20 cellular contexts compared by ENCODE assay signal in genomic region chr16:4358236-4358635, GRCh38. TPM values are rescaled to one million over a fixed set of nuclear protein-coding genes. Genes with fewer than 3 reads are reported as not detected.
DNase-seq lines count a peak whose midpoint lies in the region; ATAC-seq, FAIRE-seq and TF ChIP-seq lines count a peak whose summit lies in the region.
"Had no signal": no experiment of that assay in that cellular context is flagged by ENCODE, and none has a peak within 500 bp of the region (broad histone marks: within the 10 kb centered on the region; RNA-seq: fewer than 3 reads in every experiment).

No MANE protein-coding gene starts in this region.

- H4K20me1 ChIP-seq in K562 (replicated peaks; ENCODE audit: control insufficient read depth, insufficient read depth, low read length): no peaks in the 10 kb centered on the region

- H2BK12ac ChIP-seq in mesenchymal stem cell (ENCODE audit: low read length in 2 of 2): no peak overlapping the region

- no peak overlapping the region for H3K4ac ChIP-seq in mesenchymal stem cell (ENCODE audit: low read depth in 1 of 2, low read length in 2 of 2)

- peaks cover 50% of the 10 kb centered on the region; the same call in 2 of the 3 replicates for H3K36me3 ChIP-seq in K562 (ENCODE audit: control insufficient read depth, insufficient read depth, low read length)
- H3K36me3 ChIP-seq in mesenchymal stem cell (ENCODE audit: control insufficient read depth in 1 of 2, insufficient read depth in 2 of 2, low read depth in 1 of 2, low read length in 2 of 2): peaks cover 5 to 52% of the 10 kb centered on the region in 2 experiments

- H2AFZ ChIP-seq in K562 (ENCODE audit: low read depth, low read length) (no peak overlapping the region), mesenchymal stem cell (ENCODE audit: low read depth, low read length) (no peak overlapping the region)

- TF ChIP-seq EP300 in K562 (IDR thresholded peaks at IDR 0.05; ENCODE audit: low read length): no peak

- H3K9me3 ChIP-seq in K562 (replicated peaks; ENCODE audit: control insufficient read depth, insufficient read depth, low read depth, low read length): no peaks in the 10 kb centered on the region
- no peaks in the 10 kb centered on the region for H3K9me3 ChIP-seq in mesenchymal stem cell (ENCODE audit: control insufficient read depth, low read length)
- H3K9me3 ChIP-seq: Caco-2, MG63, SJCRH30 had no signal

- no peak overlapping the region for H2AK5ac ChIP-seq in mesenchymal stem cell (ENCODE audit: low read length, severe bottlenecking)

- H3K9me1 ChIP-seq in K562 (ENCODE audit: control insufficient read depth, insufficient read depth, low read length): no peaks in the 10 kb centered on the region

- no peaks in the 10 kb centered on the region for H3K9me3 Mint-ChIP-seq in stimulated activated naive B cell treated with anti-CD40 and anti-IgM and Interleukin-4, amounts not matched to agents 10 μg/mL and 1 μg/mL and 100 μg/mL, for 72 hours
- H3K9me3 Mint-ChIP-seq in MCF 10A (ENCODE audit: unreplicated experiment): no peaks in the 10 kb centered on the region
- H3K9me3 Mint-ChIP-seq: CD8-positive, alpha-beta T cell had no signal

- peaks cover 33 to 44% of the 10 kb centered on the region in 2 donors for H3K36me3 Mint-ChIP-seq in stimulated activated naive B cell treated with anti-CD40 and anti-IgM and Interleukin-4, amounts not matched to agents 10 μg/mL and 1 μg/mL and 100 μg/mL, for 72 hours
- peaks cover 16% of the 10 kb centered on the region for H3K36me3 Mint-ChIP-seq in MCF 10A (ENCODE audit: insufficient read depth, unreplicated experiment)

- H3K14ac ChIP-seq in mesenchymal stem cell (ENCODE audit: low read length in 2 of 2): no peak overlapping the region

- H3K4me1 ChIP-seq in K562 (replicated peaks in 1 of 2; ENCODE audit: control insufficient read depth in 2 of 2, insufficient read depth in 2 of 2, low read length in 2 of 2): peaks cover 0 to 43% of the 10 kb centered on the region in 2 experiments; a peak in 2 of 5 replicates
- peaks cover 19% of the 10 kb centered on the region for H3K4me1 ChIP-seq in mesenchymal stem cell (ENCODE audit: control insufficient read depth, insufficient read depth, low read depth, low read length)
- H3K4me1 ChIP-seq: Caco-2, SJCRH30 had no signal

- no peak overlapping the region for H4K8ac ChIP-seq in mesenchymal stem cell (ENCODE audit: low read length)

- no peaks in the 10 kb centered on the region for H3K79me1 ChIP-seq in mesenchymal stem cell (replicated peaks; ENCODE audit: low read length, poor library complexity, severe bottlenecking)

- no peak for FAIRE-seq in K562 (lab: Jason Lieb, UNC)
- FAIRE-seq: GM12892 had no signal

- H3K4me2 ChIP-seq in K562 (ENCODE audit: insufficient read depth, low read length) (no peak overlapping the region), mesenchymal stem cell (ENCODE audit: low read length, poor library complexity, severe bottlenecking) (no peak overlapping the region)

- H3K9ac ChIP-seq in K562 (ENCODE audit: insufficient read depth in 1 of 2, low read depth in 2 of 2, low read length in 2 of 2): peak overlapping the region in 1 of 2 experiments; percentile 50; a peak in 1 of 4 replicates
- H3K9ac ChIP-seq in mesenchymal stem cell (ENCODE audit: low read length): no peak overlapping the region

- H3K23ac ChIP-seq in mesenchymal stem cell (ENCODE audit: low read length in 2 of 2): no peak overlapping the region

- TF ChIP-seq CTCF in RWPE1 (conservative IDR thresholded peaks at IDR 0.05; ENCODE audit: low read depth) (no peak), K562 (IDR thresholded peaks at IDR 0.05 in 2 of 3, conservative IDR thresholded peaks at IDR 0.05 in 1 of 3; ENCODE audit: insufficient read depth in 2 of 3, low read depth in 1 of 3, low read length in 3 of 3) (no peak), MCF 10A (IDR thresholded peaks at IDR 0.05; ENCODE audit: unreplicated experiment) (no peak)

- no peak for ATAC-seq in K562
- ATAC-seq in stimulated activated naive B cell treated with anti-CD40 and anti-IgM and Interleukin-4, amounts not matched to agents 10 μg/mL and 1 μg/mL and 100 μg/mL, for 72 hours (replicated peaks): no peak

- H3K27ac Mint-ChIP-seq in stimulated activated naive B cell treated with anti-CD40 and anti-IgM and Interleukin-4, amounts not matched to agents 10 μg/mL and 1 μg/mL and 100 μg/mL, for 72 hours: peak overlapping the region; percentile 57
- no peak overlapping the region for H3K27ac Mint-ChIP-seq in MCF 10A (ENCODE audit: low read depth, unreplicated experiment)
- H3K27ac Mint-ChIP-seq: CD8-positive, alpha-beta T cell had no signal

- no peak overlapping the region for H3K18ac ChIP-seq in mesenchymal stem cell (ENCODE audit: low read depth in 1 of 2, low read length in 2 of 2)

- BruUV-seq in K562 (replicated peaks; lab: Mats Ljungman, UMichigan): no TSS peak
- BruUV-seq in MCF 10A (replicated peaks; lab: Mats Ljungman, UMichigan): no TSS peak

- peak overlapping the region; percentile 50 for H3K27ac ChIP-seq in RWPE1
- H3K27ac ChIP-seq in K562 (ENCODE audit: extremely low read depth, low read depth, low read length): no peak overlapping the region
- no peak overlapping the region for H3K27ac ChIP-seq in mesenchymal stem cell (ENCODE audit: low read length, poor library complexity, severe bottlenecking)
- H3K27ac ChIP-seq: SJCRH30 had no signal

- in situ Hi-C loops in K562 (cut with MboI): no loop called here

- WGBS in K562 (ENCODE audit: insufficient coverage, low coverage, missing lambda C conversion rate): 93% methylated on average over 16 of the region's 19 CpGs
- 96% methylated on average over 18 of the region's 19 CpGs for WGBS in mesenchymal stem cell

- CTCF ChIA-PET in RWPE1 (lab: Yijun Ruan, JAX): interaction anchor here (0.7 to 5.3 kb wide), 4 partner anchors 11 to 45 kb away, joined by 3 to 74 read pairs (median 7); no protein-coding TSS in a partner anchor
- CTCF ChIA-PET in K562 (lab: Yijun Ruan, JAX; ENCODE audit: low intra/inter-chr PET ratio): interaction anchor here (0.7 to 4.1 kb wide), 2 partner anchors 45 to 59 kb away, joined by 3 to 70 read pairs; no protein-coding TSS in a partner anchor
- CTCF ChIA-PET in MCF 10A (lab: Yijun Ruan, JAX): interaction anchor here (0.7 to 14.1 kb wide), 9 partner anchors 8 to 284 kb away, joined by 3 to 263 read pairs (median 4); no protein-coding TSS in a partner anchor

- H3K79me2 ChIP-seq in K562 (ENCODE audit: control insufficient read depth, insufficient read depth, low read length): no peaks in the 10 kb centered on the region

- H3K27me3 ChIP-seq in K562 (ENCODE audit: control insufficient read depth in 2 of 2, insufficient read depth in 2 of 2, low read length in 2 of 2) (no peaks in the 10 kb centered on the region), mesenchymal stem cell (ENCODE audit: control insufficient read depth in 1 of 2, insufficient read depth in 1 of 2, low read length in 2 of 2) (no peaks in the 10 kb centered on the region)
- H3K27me3 ChIP-seq: MG63, SJCRH30 had no signal

- H2BK15ac ChIP-seq in mesenchymal stem cell (ENCODE audit: low read depth, poor library complexity, severe bottlenecking): no peak overlapping the region

- H3K27me3 Mint-ChIP-seq in stimulated activated naive B cell treated with anti-CD40 and anti-IgM and Interleukin-4, amounts not matched to agents 10 μg/mL and 1 μg/mL and 100 μg/mL, for 72 hours: no peaks in the 10 kb centered on the region
- no peaks in the 10 kb centered on the region for H3K27me3 Mint-ChIP-seq in MCF 10A (ENCODE audit: insufficient read depth, unreplicated experiment)

- TF ChIP-seq POLR2A in K562 (conservative IDR thresholded peaks at IDR 0.05): no peak

- intact Hi-C loops in K562 (cut with micrococcal nuclease): no loop called here
- intact Hi-C loops in MCF 10A (cut with micrococcal nuclease): no loop called here

- H4K91ac ChIP-seq in mesenchymal stem cell (ENCODE audit: low read length): no peak overlapping the region

- H2BK120ac ChIP-seq in mesenchymal stem cell (ENCODE audit: low read depth, low read length): no peak overlapping the region

- TF ChIP-seq RAD21 in K562 (CRISPR knock-in tag; conservative IDR thresholded peaks at IDR 0.05 in 1 of 2, IDR thresholded peaks at IDR 0.05 in 1 of 2): no peak

- no peak overlapping the region for H3K4me3 ChIP-seq in K562
- no peak overlapping the region for H3K4me3 ChIP-seq in mesenchymal stem cell (ENCODE audit: insufficient read depth in 1 of 2, low read depth in 1 of 2, low read length in 2 of 2)
- H3K4me3 ChIP-seq: MG63, SJCRH30 had no signal

- H2BK5ac ChIP-seq in mesenchymal stem cell (ENCODE audit: low read depth, low read length, poor library complexity, severe bottlenecking): no peak overlapping the region

- peaks cover 0 to 8% of the 10 kb centered on the region in 2 donors for H3K4me1 Mint-ChIP-seq in stimulated activated naive B cell treated with anti-CD40 and anti-IgM and Interleukin-4, amounts not matched to agents 10 μg/mL and 1 μg/mL and 100 μg/mL, for 72 hours
- H3K4me1 Mint-ChIP-seq in MCF 10A (ENCODE audit: insufficient read depth, unreplicated experiment): no peaks in the 10 kb centered on the region

- no peak overlapping the region for H3K4me3 Mint-ChIP-seq in stimulated activated naive B cell treated with anti-CD40 and anti-IgM and Interleukin-4, amounts not matched to agents 10 μg/mL and 1 μg/mL and 100 μg/mL, for 72 hours
- H3K4me3 Mint-ChIP-seq in MCF 10A (ENCODE audit: unreplicated experiment): no peak overlapping the region
- H3K4me3 Mint-ChIP-seq: CD8-positive, alpha-beta T cell had no signal

- no peak for DNase-seq in RWPE1 (ENCODE audit: low spot score)
- DNase-seq in K562 (ENCODE audit: extremely low read depth in 1 of 4, low spot score in 3 of 4): no peak
- no peak for DNase-seq in stimulated activated naive B cell treated with anti-CD40 and anti-IgM and Interleukin-4, amounts not matched to agents 10 μg/mL and 1 μg/mL and 100 μg/mL, for 72 hours
- no peak for DNase-seq in mesenchymal stem cell
- DNase-seq in MCF 10A (ENCODE audit: unreplicated experiment): no peak
- DNase-seq: Caco-2; DMS79; GF-D8; H7; KBM-7; MG63; NCI-H1105 treated with DMSO at 0.1 percent for 48 hours; NCI-H2029 treated with DMSO at 0.1 percent for 48 hours; NCI-H446 treated with DMSO at 0.1 percent for 48 hours; NCI-H526; NK-92 treated with Interleukin-12 subunit alpha and Interleukin-12 subunit beta, amount 100 ng/mL, for 24 hours; PC-3; SJCRH30 had no signal

- POLR2A ChIA-PET in RWPE1 (lab: Yijun Ruan, JAX; ENCODE audit: low non-redundant PET) (no interaction called here), K562 (lab: Yijun Ruan, JAX) (no interaction called here), MCF 10A (lab: Yijun Ruan, JAX) (interaction anchor here (1.1 kb wide), 2 partner anchors 20 to 45 kb away, joined by 3 to 4 read pairs; no protein-coding TSS in a partner anchor)

RNA-seq across cellular contexts. Expression of gene PAM16, which starts 7.1 kb away (rescaled TPM):
- total RNA-seq in K562 (2011; cell fraction: chromatin; rRNA removed; ENCODE audit: low replicate concordance): 70.0 and 135 TPM in 2 replicates
- 74.5 and 92.1 TPM in 2 replicates for total RNA-seq in K562 (2011; cell fraction: nucleolus; rRNA removed)
- 76.8 and 107 TPM in 2 replicates for total RNA-seq in K562 (2011; cell fraction: nucleoplasm; rRNA removed)
- total RNA-seq in K562 (2014; rRNA removed) (173 and 213 TPM in 2 replicates), K562 (2014; rRNA removed; fragmentation: Illumina TruSeq; extraction: Trizol) (32.6 and 38.7 TPM in 2 replicates), K562 (2015; rRNA removed; fragmentation: Illumina TruSeq; extraction: Trizol) (48.4 and 56.1 TPM in 2 replicates), K562 (2021) (123 and 150 TPM in 2 replicates), MCF 10A (2022) (71.8 and 117 TPM in 2 replicates)
- polyA plus RNA-seq in K562 (2011; rRNA removed) (79.3 and 88.9 TPM in 2 replicates), K562 (2014; fragmentation: Illumina TruSeq; extraction: Trizol) (49.0 and 66.3 TPM in 2 replicates), K562 (2014; fragmentation: Nextera tagmentation; extraction: Ambion mirVana) (10 to 100 TPM; 41.5 to 81.1 TPM), K562 (2014; rRNA removed) (243 and 273 TPM in 2 replicates)
- polyA plus RNA-seq in K562 (2011; cell fraction: cytosol; rRNA removed): 175 and 283 TPM in 2 replicates
- polyA plus RNA-seq in K562 (2011; cell fraction: nucleus; rRNA removed): 85.0 and 101 TPM in 2 replicates
- polyA plus RNA-seq in K562 (2012): 96.6 and 100 TPM in 2 replicates
- polyA minus RNA-seq in K562 (2011; rRNA and poly(A)+ RNA removed): 10.6 and 11.8 TPM in 2 replicates
- 19.8 and 22.7 TPM in 2 replicates for polyA minus RNA-seq in K562 (2011; cell fraction: cytosol; rRNA and poly(A)+ RNA removed)
- 10.8 and 13.7 TPM in 2 replicates for polyA minus RNA-seq in K562 (2011; cell fraction: nucleus; rRNA and poly(A)+ RNA removed)
- 39.3 TPM for polyA plus RNA-seq in mesenchymal stem cell (2013, experiment 1 of 2)
- 43.3 TPM for polyA plus RNA-seq in mesenchymal stem cell (2013, experiment 2 of 2)

RNA-seq across cellular contexts. Expression of gene VASN, which starts 13.4 kb away (rescaled TPM):
- 1.2 and 9.8 TPM in 2 replicates for total RNA-seq in K562 (2011; cell fraction: chromatin; rRNA removed; ENCODE audit: low replicate concordance)
- total RNA-seq in K562 (2011; cell fraction: nucleolus; rRNA removed): 10.1 and 15.2 TPM in 2 replicates
- total RNA-seq in K562 (2011; cell fraction: nucleoplasm; rRNA removed): 3.7 and 5.7 TPM in 2 replicates
- total RNA-seq in K562 (2014; rRNA removed) (1.7 and 2.2 TPM in 2 replicates), K562 (2014; rRNA removed; fragmentation: Illumina TruSeq; extraction: Trizol) (0.06 and 0.07 TPM in 2 replicates), K562 (2015; rRNA removed; fragmentation: Illumina TruSeq; extraction: Trizol) (0.51 and 1.1 TPM in 2 replicates), K562 (2021) (2.4 and 2.5 TPM in 2 replicates), MCF 10A (2022) (4.0 and 7.1 TPM in 2 replicates)
- polyA plus RNA-seq in K562 (2011; rRNA removed) (0.31 and 1.2 TPM in 2 replicates), K562 (2014; fragmentation: Illumina TruSeq; extraction: Trizol) (0.16 and 0.42 TPM in 2 replicates), K562 (2014; fragmentation: Nextera tagmentation; extraction: Ambion mirVana) (under 1 TPM in 1 of 2 experiments, not detected in 1; 0.01 TPM), K562 (2014; rRNA removed) (0.78 and 0.90 TPM in 2 replicates)
- polyA plus RNA-seq in K562 (2011; cell fraction: cytosol; rRNA removed): 0.78 and 3.2 TPM in 2 replicates
- 1.2 and 2.6 TPM in 2 replicates for polyA plus RNA-seq in K562 (2011; cell fraction: nucleus; rRNA removed)
- 2.9 and 6.1 TPM in 2 replicates for polyA plus RNA-seq in K562 (2012)
- polyA minus RNA-seq in K562 (2011; rRNA and poly(A)+ RNA removed): 0.56 and 0.63 TPM in 2 replicates
- polyA minus RNA-seq in K562 (2011; cell fraction: cytosol; rRNA and poly(A)+ RNA removed): 1.1 and 2.8 TPM in 2 replicates
- 3.4 and 6.3 TPM in 2 replicates for polyA minus RNA-seq in K562 (2011; cell fraction: nucleus; rRNA and poly(A)+ RNA removed)
- 127 TPM for polyA plus RNA-seq in mesenchymal stem cell (2013, experiment 1 of 2)
- 127 TPM for polyA plus RNA-seq in mesenchymal stem cell (2013, experiment 2 of 2)

RNA-seq across cellular contexts. Expression of gene GLIS2, which starts 42.4 kb away (rescaled TPM):
- total RNA-seq in K562 (2011; cell fraction: chromatin; rRNA removed; ENCODE audit: low replicate concordance): 2.1 and 6.1 TPM in 2 replicates
- total RNA-seq in K562 (2011; cell fraction: nucleolus; rRNA removed): 3.8 and 4.2 TPM in 2 replicates
- total RNA-seq in K562 (2011; cell fraction: nucleoplasm; rRNA removed): 2.9 and 3.6 TPM in 2 replicates
- 0.91 and 1.4 TPM in 2 replicates for total RNA-seq in K562 (2014; rRNA removed)
- 0.10 and 0.11 TPM in 2 replicates for total RNA-seq in K562 (2014; rRNA removed; fragmentation: Illumina TruSeq; extraction: Trizol)
- 0.33 and 0.68 TPM in 2 replicates for total RNA-seq in K562 (2015; rRNA removed; fragmentation: Illumina TruSeq; extraction: Trizol)
- total RNA-seq in K562 (2021): 7.6 and 9.0 TPM in 2 replicates
- 0.57 and 1.0 TPM in 2 replicates for polyA plus RNA-seq in K562 (2011; rRNA removed)
- 1.0 and 2.2 TPM in 2 replicates for polyA plus RNA-seq in K562 (2011; cell fraction: cytosol; rRNA removed)
- polyA plus RNA-seq in K562 (2011; cell fraction: nucleus; rRNA removed): 2.8 and 4.9 TPM in 2 replicates
- 6.8 and 7.9 TPM in 2 replicates for polyA plus RNA-seq in K562 (2012)
- polyA plus RNA-seq in K562 (2014; fragmentation: Illumina TruSeq; extraction: Trizol): 2.2 and 5.8 TPM in 2 replicates
- polyA plus RNA-seq in K562 (2014; fragmentation: Nextera tagmentation; extraction: Ambion mirVana): under 1 TPM; 0.10 to 0.25 TPM
- polyA plus RNA-seq in K562 (2014; rRNA removed): 2.3 and 2.9 TPM in 2 replicates
- polyA minus RNA-seq in K562 (2011; rRNA and poly(A)+ RNA removed): 0.27 and 0.32 TPM in 2 replicates
- 3.3 and 4.6 TPM in 2 replicates for polyA minus RNA-seq in K562 (2011; cell fraction: cytosol; rRNA and poly(A)+ RNA removed)
- 1.00 and 1.1 TPM in 2 replicates for polyA minus RNA-seq in K562 (2011; cell fraction: nucleus; rRNA and poly(A)+ RNA removed)
- polyA plus RNA-seq in mesenchymal stem cell (2013, experiment 1 of 2): 20.9 TPM
- polyA plus RNA-seq in mesenchymal stem cell (2013, experiment 2 of 2): 19.9 TPM
- 14.7 and 15.8 TPM in 2 replicates for total RNA-seq in MCF 10A (2022)
- total RNA-seq: CD8-positive, alpha-beta T cell had no signal

RNA-seq across cellular contexts. Expression of gene CORO7, which starts 58.2 kb away (rescaled TPM):
- total RNA-seq in K562 (2011; cell fraction: chromatin; rRNA removed; ENCODE audit: low replicate concordance): 91.2 and 301 TPM in 2 replicates
- 159 and 160 TPM in 2 replicates for total RNA-seq in K562 (2011; cell fraction: nucleolus; rRNA removed)
- 112 and 116 TPM in 2 replicates for total RNA-seq in K562 (2011; cell fraction: nucleoplasm; rRNA removed)
- total RNA-seq in K562 (2014; rRNA removed) (30.5 and 37.8 TPM in 2 replicates), K562 (2014; rRNA removed; fragmentation: Illumina TruSeq; extraction: Trizol) (6.9 and 8.5 TPM in 2 replicates), K562 (2015; rRNA removed; fragmentation: Illumina TruSeq; extraction: Trizol) (18.7 and 21.0 TPM in 2 replicates), K562 (2021) (67.0 and 77.2 TPM in 2 replicates), MCF 10A (2022) (20.3 and 24.9 TPM in 2 replicates)
- polyA plus RNA-seq in K562 (2011; rRNA removed) (15.4 and 35.9 TPM in 2 replicates), K562 (2014; fragmentation: Illumina TruSeq; extraction: Trizol) (21.6 and 29.6 TPM in 2 replicates), K562 (2014; fragmentation: Nextera tagmentation; extraction: Ambion mirVana) (under 1 TPM; 0.45 to 0.51 TPM), K562 (2014; rRNA removed) (54.1 and 63.1 TPM in 2 replicates)
- polyA plus RNA-seq in K562 (2011; cell fraction: cytosol; rRNA removed): 17.5 and 26.3 TPM in 2 replicates
- polyA plus RNA-seq in K562 (2011; cell fraction: nucleus; rRNA removed): 184 and 367 TPM in 2 replicates
- polyA plus RNA-seq in K562 (2012): 31.1 and 80.3 TPM in 2 replicates
- polyA minus RNA-seq in K562 (2011; rRNA and poly(A)+ RNA removed): 11.1 and 17.7 TPM in 2 replicates
- 33.7 and 44.1 TPM in 2 replicates for polyA minus RNA-seq in K562 (2011; cell fraction: cytosol; rRNA and poly(A)+ RNA removed)
- 52.4 and 63.5 TPM in 2 replicates for polyA minus RNA-seq in K562 (2011; cell fraction: nucleus; rRNA and poly(A)+ RNA removed)
- 25.5 TPM for polyA plus RNA-seq in mesenchymal stem cell (2013, experiment 1 of 2)
- polyA plus RNA-seq in mesenchymal stem cell (2013, experiment 2 of 2): 22.1 TPM
